In the genomic region with DNA sequence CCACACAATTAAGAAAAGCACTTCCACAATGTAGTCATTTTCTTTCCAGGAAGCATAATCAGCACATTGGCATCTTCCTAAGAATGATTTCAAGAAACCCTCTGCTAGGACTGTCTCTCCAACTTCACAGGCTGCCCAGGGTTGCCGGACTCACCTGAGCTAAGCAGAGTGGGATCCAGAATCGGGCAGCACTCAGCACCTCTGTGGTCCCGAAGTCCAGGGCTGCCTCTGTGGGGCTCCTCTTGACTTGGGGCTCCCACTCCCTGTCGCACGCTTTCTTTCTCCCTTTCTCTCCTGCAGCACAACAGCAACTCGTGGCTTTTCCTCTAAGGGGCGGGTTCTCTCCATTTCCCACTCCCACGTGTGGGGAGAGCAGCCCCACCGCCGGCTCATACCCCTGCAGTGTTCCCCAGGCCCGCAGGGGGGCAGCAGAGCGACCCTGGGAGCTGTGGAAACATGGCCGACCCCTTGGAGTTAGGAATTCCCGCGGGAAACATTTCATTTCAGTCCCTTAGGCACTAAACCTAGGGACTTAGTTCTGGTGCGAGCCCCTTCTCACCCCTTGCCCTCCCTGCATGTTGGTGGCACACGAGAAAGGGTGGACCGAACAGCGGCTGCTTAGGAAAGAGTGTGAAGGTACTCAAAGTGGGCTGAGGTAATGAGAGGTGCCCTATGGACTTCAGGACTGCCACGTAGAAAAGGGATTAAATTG, we compare ENCODE assay signal across 9 cellular contexts. TPM values are rescaled to one million over a fixed set of nuclear protein-coding genes. Genes with fewer than 3 reads are reported as not detected.
DNase-seq lines count a peak whose midpoint lies in the region; ATAC-seq, FAIRE-seq and TF ChIP-seq lines count a peak whose summit lies in the region.
"Had no signal": no experiment of that assay in that cellular context is flagged by ENCODE, and none has a peak within 500 bp of the region (broad histone marks: within the 10 kb centered on the region; RNA-seq: fewer than 3 reads in every experiment).

Gene TMEM272 (minus strand): TSS at position 316 of the 712 bp plus-strand sequence. CDS start 6,647 bp downstream, outside the sequence.

- no peaks in the 10 kb centered on the region for H3K9me2 ChIP-seq in PC-9 (ENCODE audit: insufficient read depth)

- no peaks in the 10 kb centered on the region for H3F3A ChIP-seq in PC-9 (ENCODE audit: insufficient read depth, low read depth)

- no peaks in the 10 kb centered on the region for H3K9me3 Mint-ChIP-seq in activated naive CD4-positive, alpha-beta T cell treated with anti-CD3 and anti-CD28 coated beads, Interleukin-2, amount 10 ng/mL, durations not matched to agents 7 days and 5 days
- no peaks in the 10 kb centered on the region for H3K9me3 Mint-ChIP-seq in glutamatergic neuron (ENCODE audit: unreplicated experiment)

- intact Hi-C loops in PC-9 (cut with micrococcal nuclease; ENCODE audit: unreplicated experiment) (no loop called here), pancreas (cut with DNase I) (no loop called here)

- peak; percentile 40 for DNase-seq in DMS153 treated with DMSO at 0.1 percent for 48 hours (lab: John Stamatoyannopoulos, UW; ENCODE audit: unreplicated experiment)
- DNase-seq in PC-9: peak in 1 of 2 experiments; percentile 42
- DNase-seq in activated naive CD4-positive, alpha-beta T cell treated with anti-CD3 and anti-CD28 coated beads, Interleukin-2, amount 10 ng/mL, durations not matched to agents 7 days and 5 days: peak; percentile 63
- peak; percentile 80 for DNase-seq in glutamatergic neuron
- peak; percentile 44 to 86 (median 73) for DNase-seq in pancreas

- peaks cover 11% of the 10 kb centered on the region for H3K4me1 Mint-ChIP-seq in activated naive CD4-positive, alpha-beta T cell treated with anti-CD3 and anti-CD28 coated beads, Interleukin-2, amount 10 ng/mL, durations not matched to agents 7 days and 5 days
- H3K4me1 Mint-ChIP-seq in glutamatergic neuron (ENCODE audit: low read depth, unreplicated experiment): no peaks in the 10 kb centered on the region

- peaks cover 19% of the 10 kb centered on the region for H3K27me3 Mint-ChIP-seq in activated naive CD4-positive, alpha-beta T cell treated with anti-CD3 and anti-CD28 coated beads, Interleukin-2, amount 10 ng/mL, durations not matched to agents 7 days and 5 days
- H3K27me3 Mint-ChIP-seq in glutamatergic neuron (ENCODE audit: unreplicated experiment): peaks cover 3% of the 10 kb centered on the region

- H4K20me1 ChIP-seq in PC-9 (ENCODE audit: insufficient read depth): no peaks in the 10 kb centered on the region

- H3K4me1 ChIP-seq in PC-9 (replicated peaks; ENCODE audit: insufficient read depth) (no peaks in the 10 kb centered on the region), pancreas (no peaks in the 10 kb centered on the region)

- ATAC-seq in HG02642 (IDR thresholded peaks at IDR 0.05; ENCODE audit: poor library complexity, unreplicated experiment) (peak; percentile 78), pancreas (peak; percentile 90 to 98 (median 98)), HG03139 (IDR thresholded peaks at IDR 0.05; ENCODE audit: unreplicated experiment) (no peak), GM19397 (IDR thresholded peaks at IDR 0.05; ENCODE audit: unreplicated experiment) (no peak)

- no TSS peak for BruUV-seq in PC-9 (replicated peaks; lab: Mats Ljungman, UMichigan)

- H3K4me3 Mint-ChIP-seq in activated naive CD4-positive, alpha-beta T cell treated with anti-CD3 and anti-CD28 coated beads, Interleukin-2, amount 10 ng/mL, durations not matched to agents 7 days and 5 days: no peak within 1 kb of the TSS
- H3K4me3 Mint-ChIP-seq in glutamatergic neuron (ENCODE audit: unreplicated experiment): no peak within 1 kb of the TSS

- H3K27ac Mint-ChIP-seq in activated naive CD4-positive, alpha-beta T cell treated with anti-CD3 and anti-CD28 coated beads, Interleukin-2, amount 10 ng/mL, durations not matched to agents 7 days and 5 days: no peak within 1 kb of the TSS
- H3K27ac Mint-ChIP-seq in glutamatergic neuron (ENCODE audit: unreplicated experiment): no peak within 1 kb of the TSS

- H3K27ac ChIP-seq in PC-9 (no peak within 1 kb of the TSS), pancreas (no peak within 1 kb of the TSS)

- no peak for FAIRE-seq in pancreas (lab: Jason Lieb, UNC)
- FAIRE-seq: TTC549 had no signal

- WGBS in pancreas, 2 donors: 22 to 28% methylated on average over 20 of the region's 20 CpGs

- H3K27me3 ChIP-seq in PC-9 (ENCODE audit: insufficient read depth, low read depth): peaks cover 30% of the 10 kb centered on the region
- no peaks in the 10 kb centered on the region for H3K27me3 ChIP-seq in pancreas

- POLR2A ChIA-PET in PC-9 (lab: Charles Lee; ENCODE audit: unreplicated experiment): no interaction called here

- H3K4me2 ChIP-seq in PC-9: peak within 1 kb of the TSS; percentile 62

- TF ChIP-seq CTCF in PC-9 (conservative IDR thresholded peaks at IDR 0.05): peak; percentile 89
- TF ChIP-seq CTCF in glutamatergic neuron (IDR thresholded peaks at IDR 0.05; ENCODE audit: partially characterized antibody, unreplicated experiment): peak; percentile 91
- peak; percentile 81 to 95 (median 92) for TF ChIP-seq CTCF in pancreas (IDR thresholded peaks at IDR 0.05)

- H2AFZ ChIP-seq in PC-9: 0 out of 2 replicates have a peak within 1 kb of the TSS, but pooled peaks have one; percentile 65

- H3K9me3 ChIP-seq in PC-9 (ENCODE audit: insufficient read depth, low read depth) (no peaks in the 10 kb centered on the region), pancreas (no peaks in the 10 kb centered on the region)

- H3K36me3 ChIP-seq in PC-9 (ENCODE audit: low read depth) (no peaks in the 10 kb centered on the region), pancreas (no peaks in the 10 kb centered on the region)

- peak within 1 kb of the TSS; percentile 25; the same call in 1 of the 2 replicates for H3K4me3 ChIP-seq in PC-9
- H3K4me3 ChIP-seq in pancreas: peak within 1 kb of the TSS in 1 of 4 donors; percentile 34

- H3K36me3 Mint-ChIP-seq in activated naive CD4-positive, alpha-beta T cell treated with anti-CD3 and anti-CD28 coated beads, Interleukin-2, amount 10 ng/mL, durations not matched to agents 7 days and 5 days: no peaks in the 10 kb centered on the region
- H3K36me3 Mint-ChIP-seq in glutamatergic neuron (ENCODE audit: unreplicated experiment): peaks cover 5% of the 10 kb centered on the region

- CTCF ChIA-PET in PC-9 (lab: Charles Lee): no interaction called here
- CTCF ChIA-PET in activated naive CD4-positive, alpha-beta T cell treated with anti-CD3 and anti-CD28 coated beads, Interleukin-2, amount 10 ng/mL, durations not matched to agents 7 days and 5 days (lab: Charles Lee): interaction anchor here (1.0 to 2.9 kb wide), 10 partner anchors 10 to 282 kb away, joined by 3 to 16 read pairs (median 5); partner anchors contain the start of gene CCDC70

- H3K79me2 ChIP-seq in PC-9 (ENCODE audit: low read depth): no peaks in the 10 kb centered on the region

RNA-seq across cellular contexts. Expression of gene TMEM272, which starts in this region (rescaled TPM):
- not detected in 2 replicates for total RNA-seq in PC-9 (2021)
- 0.59 TPM for total RNA-seq in glutamatergic neuron (ENCODE audit: unreplicated experiment)
- under 1 TPM in 3 of 6 donors, not detected in 3; 0.06 to 0.16 (median 0.16) TPM for total RNA-seq in pancreas
- polyA plus RNA-seq in pancreas: under 1 TPM; 0.04 to 0.09 TPM

Comparison
In these comparisons a context has a peak if more than half of its experiments do, and no peak if none do; other contexts are left out.
1. Peak in DNase-seq in glutamatergic neuron; RNA of the gene not detected or under 1 TPM.
2. Peak in DNase-seq and ATAC-seq in pancreas; RNA of the gene not detected or under 1 TPM.